9 cellular contexts compared by ENCODE assay signal in the genomic region with DNA sequence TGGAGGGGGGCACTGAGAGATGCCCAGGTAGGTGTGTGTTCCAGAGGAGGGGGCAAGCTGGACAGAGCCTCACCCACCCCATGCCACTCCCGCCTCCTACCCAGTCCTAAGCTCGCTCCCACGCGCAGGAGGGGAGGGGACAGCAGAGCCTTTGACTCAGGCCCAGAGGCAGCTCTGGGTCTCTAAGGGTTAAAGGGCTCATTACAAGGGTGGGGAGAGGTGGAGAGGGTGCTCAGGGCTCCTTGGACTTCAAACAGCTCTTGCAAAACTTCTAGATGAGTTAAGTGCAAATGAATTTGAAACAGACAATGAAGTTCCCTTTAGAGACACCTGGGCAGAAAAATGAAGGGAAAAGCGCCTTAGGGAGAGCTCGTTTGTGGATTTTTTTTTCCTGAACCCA.
A peak's percentile ranks its signal among the peaks of the same experiment; 100 is the strongest.
DNase-seq lines count a peak whose midpoint lies in the region; ATAC-seq, FAIRE-seq and TF ChIP-seq lines count a peak whose summit lies in the region.
"Had no signal": no experiment of that assay in that cellular context is flagged by ENCODE, and none has a peak within 500 bp of the region (broad histone marks: within the 10 kb centered on the region; RNA-seq: fewer than 3 reads in every experiment).

No MANE protein-coding gene starts in this region.

- no peaks in the 10 kb centered on the region for H3K36me3 Mint-ChIP-seq in osteocyte (ENCODE audit: unreplicated experiment)

- no peak for FAIRE-seq in HTR-8/SVneo (lab: Jason Lieb, UNC)

- no peak overlapping the region for H3K4me3 Mint-ChIP-seq in osteocyte (ENCODE audit: unreplicated experiment)

- H3K9ac ChIP-seq in GM23248 = peak overlapping the region; percentile 5; the same call in 1 of the 2 replicates

- H3K9me2 ChIP-seq in GM23248 (ENCODE audit: insufficient read depth) = no peaks in the 10 kb centered on the region

- H3K27ac ChIP-seq in GM23248 = no peak overlapping the region

- no peaks in the 10 kb centered on the region for H3F3A ChIP-seq in GM23248 (ENCODE audit: insufficient read depth)

- H4K20me1 ChIP-seq in GM23248 (ENCODE audit: insufficient read depth) = no peaks in the 10 kb centered on the region

- H3K4me1 Mint-ChIP-seq in osteocyte (ENCODE audit: unreplicated experiment) = peaks cover 16% of the 10 kb centered on the region

- H3K4me2 ChIP-seq in GM23248 (ENCODE audit: unreplicated experiment) = peak overlapping the region; percentile 11

- no peaks in the 10 kb centered on the region for H3K27me3 ChIP-seq in GM23248 (replicated peaks; ENCODE audit: insufficient read depth)

- peak overlapping the region; percentile 69 for H2AFZ ChIP-seq in GM23248

- 0 out of 2 replicates have a peak overlapping the region, but pooled peaks have one; percentile 29 for H3K4me3 ChIP-seq in GM23248
- peak overlapping the region; percentile 19 for H3K4me3 ChIP-seq in epithelial cell of proximal tubule (ENCODE audit: low read depth, low read length)

- H3K27me3 Mint-ChIP-seq in osteocyte (ENCODE audit: unreplicated experiment) = no peaks in the 10 kb centered on the region

- no peaks in the 10 kb centered on the region for H3K79me2 ChIP-seq in GM23248 (ENCODE audit: insufficient read depth)

- H3K27ac Mint-ChIP-seq in osteocyte (ENCODE audit: unreplicated experiment) = no peak overlapping the region

- no peaks in the 10 kb centered on the region for H3K9me3 ChIP-seq in GM23248 (ENCODE audit: low read depth)

- no peaks in the 10 kb centered on the region for H3K36me3 ChIP-seq in GM23248 (ENCODE audit: low read depth)

- TF ChIP-seq CTCF in epithelial cell of proximal tubule (conservative IDR thresholded peaks at IDR 0.05; ENCODE audit: low read depth, low read length) = no peak
- no peak for TF ChIP-seq CTCF in omental fat pad (IDR thresholded peaks at IDR 0.05)
- TF ChIP-seq CTCF in osteocyte (IDR thresholded peaks at IDR 0.05) = no peak

- peak; percentile 41 for DNase-seq in GM23248
- DNase-seq in NCI-H226 = peak; percentile 78
- DNase-seq in epithelial cell of proximal tubule (ENCODE audit: low read depth) = no peak
- no peak for DNase-seq in omental fat pad (ENCODE audit: low spot score)
- no peak for DNase-seq in HTR-8/SVneo (ENCODE audit: insufficient read length, low spot score)
- DNase-seq in osteocyte (ENCODE audit: extremely low spot score, unreplicated experiment) = no peak
- DNase-seq: glutamatergic neuron had no signal

- no peaks in the 10 kb centered on the region for H3K9me3 Mint-ChIP-seq in osteocyte (ENCODE audit: unreplicated experiment)

- ATAC-seq in omental fat pad (ENCODE audit: low FRiP score) (peak; percentile 67), GM21619 (IDR thresholded peaks at IDR 0.05; ENCODE audit: unreplicated experiment) (no peak), GM21423 (IDR thresholded peaks at IDR 0.05; ENCODE audit: unreplicated experiment) (no peak)

- 53 to 56% methylated on average over 6 of the region's 6 CpGs for WGBS in GM23248 (ENCODE audit: low coverage in 1 of 2, low lambda C conversion rate in 2 of 2, missing lambda C conversion rate in 2 of 2), 2 experiments

- H3K4me1 ChIP-seq in GM23248 (ENCODE audit: insufficient read depth) = peaks cover 8% of the 10 kb centered on the region

- in situ Hi-C loops in GM23248 (cut with MboI) = no loop called here

Comparison
In these comparisons a context has a peak if more than half of its experiments do, and no peak if none do; other contexts are left out.
1. DNase-seq: peak in GM23248 (single experiment) and NCI-H226 (single experiment); none in epithelial cell of proximal tubule (single experiment), omental fat pad (single experiment), HTR-8/SVneo (single experiment) and osteocyte (single experiment).